In genomic region chr6:48113130-48113529, GRCh38 we compare ENCODE assay signal across 22 cellular contexts. TPM values are rescaled to one million over a fixed set of nuclear protein-coding genes. Genes with fewer than 3 reads are reported as not detected.
"Had no signal": no experiment of that assay in that cellular context is flagged by ENCODE, and none has a peak within 500 bp of the region (broad histone marks: within the 10 kb centered on the region; RNA-seq: fewer than 3 reads in every experiment).

No MANE protein-coding gene starts in this region.

- H3K4me1 Mint-ChIP-seq: memory B cell, nephron had no signal

- H3K27ac Mint-ChIP-seq: activated CD8-positive, alpha-beta T cell treated with anti-CD3 and anti-CD28 coated beads for 36 hours; activated naive CD8-positive, alpha-beta T cell; activated T-cell treated with anti-CD3 and anti-CD28 coated beads, Interleukin-2, amount 50 U/mL, for 72 hours; memory B cell; nephron had no signal

- H3K36me3 ChIP-seq: colonic mucosa, left ventricle myocardium inferior, ovary, tibial nerve had no signal

- DNase-seq: activated CD4-positive, alpha-beta T cell treated with anti-CD3 and anti-CD28 coated beads for 4 hours; activated CD8-positive, alpha-beta T cell treated with anti-CD3 and anti-CD28 coated beads for 36 hours; activated gamma-delta T cell treated with Interleukin-2 at 50 U/mL for 16 hours; activated T-cell treated with anti-CD3 and anti-CD28 coated beads, Interleukin-2, amount 50 U/mL, for 72 hours; amniotic stem cell; body of pancreas; central memory CD4-positive, alpha-beta T cell; colonic mucosa; effector CD4-positive, alpha-beta T cell; foreskin keratinocyte; glutamatergic neuron; hypothalamus; left ventricle myocardium inferior; ovary; stimulated activated naive CD4-positive, alpha-beta T cell; substantia nigra; T-helper 2 cell had no signal

- H3K4me1 ChIP-seq: body of pancreas, colonic mucosa, tibial nerve had no signal

- H3K4me3 Mint-ChIP-seq: activated CD8-positive, alpha-beta T cell treated with anti-CD3 and anti-CD28 coated beads for 36 hours; activated naive CD8-positive, alpha-beta T cell; activated T-cell treated with anti-CD3 and anti-CD28 coated beads, Interleukin-2, amount 50 U/mL, for 72 hours; memory B cell; nephron; WTC11 had no signal

- H3K4me3 ChIP-seq: body of pancreas, colonic mucosa, left ventricle myocardium inferior, ovary, tibial nerve had no signal

- H3K27me3 Mint-ChIP-seq: activated CD8-positive, alpha-beta T cell treated with anti-CD3 and anti-CD28 coated beads for 36 hours; activated naive CD8-positive, alpha-beta T cell; memory B cell had no signal

- H3K9me3 Mint-ChIP-seq: activated CD8-positive, alpha-beta T cell treated with anti-CD3 and anti-CD28 coated beads for 36 hours; activated T-cell treated with anti-CD3 and anti-CD28 coated beads, Interleukin-2, amount 50 U/mL, for 72 hours; memory B cell; nephron; WTC11 had no signal

- H3K27ac ChIP-seq: body of pancreas, colonic mucosa, foreskin keratinocyte, left ventricle myocardium inferior, ovary, tibial nerve had no signal

- ATAC-seq: activated CD8-positive, alpha-beta T cell treated with anti-CD3 and anti-CD28 coated beads for 36 hours; activated T-cell treated with anti-CD3 and anti-CD28 coated beads, Interleukin-2, amount 50 U/mL, for 72 hours; body of pancreas; foreskin keratinocyte; WTC11 had no signal

- H3K36me3 Mint-ChIP-seq: activated naive CD8-positive, alpha-beta T cell; memory B cell had no signal

- H3K27me3 ChIP-seq: body of pancreas, colonic mucosa, foreskin keratinocyte, ovary, tibial nerve had no signal

- H3K9me3 ChIP-seq: body of pancreas, colonic mucosa, left ventricle myocardium inferior, ovary, tibial nerve had no signal

RNA-seq across cellular contexts. Expression of gene PTCHD4, which starts 2.1 kb away (rescaled TPM):
- total RNA-seq: activated CD8-positive, alpha-beta T cell treated with anti-CD3 and anti-CD28 coated beads for 36 hours; activated T-cell treated with anti-CD3 and anti-CD28 coated beads, Interleukin-2, amount 50 U/mL, for 72 hours; colonic mucosa had no signal
